Comparison of ENCODE assay signal across 8 cellular contexts in genomic region chr1:108828074-108828961, GRCh38. TPM values are rescaled to one million over a fixed set of nuclear protein-coding genes. Genes with fewer than 3 reads are reported as not detected.
DNase-seq lines count a peak whose midpoint lies in the region; ATAC-seq and TF ChIP-seq lines count a peak whose summit lies in the region.

No MANE protein-coding gene starts in this region.

- no peak overlapping the region for H3K4me3 ChIP-seq in heart right ventricle
- peak overlapping the region; percentile 20 for H3K4me3 ChIP-seq in psoas muscle
- H3K4me3 ChIP-seq in urinary bladder (ENCODE audit: low read depth, low read length) = no peak overlapping the region

- TF ChIP-seq CTCF in heart right ventricle (IDR thresholded peaks at IDR 0.05) (peak; percentile 59 to 90 (median 82)), psoas muscle (IDR thresholded peaks at IDR 0.05) (peak; percentile 85)

- intact Hi-C loops in heart right ventricle (cut with DNase I) (loop anchor here in 9 of 10 donors (1.0 to 5.0 kb wide), 7 partner anchors 48 to 284 kb away; partner anchors contain the start of genes ELAPOR1 (in 1 of the 9) and GPSM2 (in 1 of the 9)), psoas muscle (cut with DNase I) (loop anchor here (1.0 to 5.0 kb wide), 3 partner anchors 49 to 70 kb away; partner anchors contain the start of gene GPSM2 (in 1 of the 2))

- ATAC-seq in GM18517 (IDR thresholded peaks at IDR 0.05; ENCODE audit: unreplicated experiment) (peak; percentile 56), heart right ventricle (peak; percentile 57 to 80 (median 70)), psoas muscle (peak; percentile 45 to 72 (median 60))

- peak overlapping the region in 8 of 10 donors; percentile 32 to 54 (median 40) for H3K27ac ChIP-seq in heart right ventricle
- H3K27ac ChIP-seq in psoas muscle = peak overlapping the region; percentile 89
- peak overlapping the region; percentile 35 for H3K27ac ChIP-seq in urinary bladder (ENCODE audit: low read depth)

- WGBS in heart right ventricle, 2 donors = 25 to 26% methylated on average over 12 of the region's 12 CpGs
- WGBS in psoas muscle, 3 donors = 13 to 21% (median 16%) methylated on average over 12 of the region's 12 CpGs
- WGBS in urinary bladder = 26% methylated on average over 12 of the region's 12 CpGs

- H3K27me3 ChIP-seq in heart right ventricle (no peaks in the 10 kb centered on the region), psoas muscle (ENCODE audit: insufficient read depth in 3 of 3, low read length in 2 of 3) (no peaks in the 10 kb centered on the region)

- H3K4me1 ChIP-seq in heart right ventricle (peaks cover 0 to 39% (median 24%) of the 10 kb centered on the region in 9 donors), psoas muscle (peaks cover 34% of the 10 kb centered on the region), urinary bladder (ENCODE audit: insufficient read depth) (no peaks in the 10 kb centered on the region)

- DNase-seq in 8988T (peak; percentile 45), MV-4-11 (lab: John Stamatoyannopoulos, UW) (peak; percentile 43), SW 1271 (lab: John Stamatoyannopoulos, UW) (peak; percentile 27 to 73), amniotic epithelial cell (ENCODE audit: low read depth) (peak; percentile 68), heart right ventricle (peak; percentile 73 to 82), psoas muscle (peak; percentile 83 to 87)

- no peaks in the 10 kb centered on the region for H3K36me3 ChIP-seq in heart right ventricle
- no peaks in the 10 kb centered on the region for H3K36me3 ChIP-seq in psoas muscle (ENCODE audit: insufficient read depth in 1 of 2, low read depth in 1 of 2)
- H3K36me3 ChIP-seq in urinary bladder (ENCODE audit: insufficient read depth) = no peaks in the 10 kb centered on the region

- H3K9me3 ChIP-seq in heart right ventricle = peaks cover 0 to 8% (median 0%) of the 10 kb centered on the region in 11 donors
- H3K9me3 ChIP-seq in psoas muscle = no peaks in the 10 kb centered on the region

RNA-seq across cellular contexts. Expression of gene AKNAD1, which starts 28.6 kb away (rescaled TPM):
- total RNA-seq in heart right ventricle (not detected), psoas muscle (1 to 10 TPM in 2 of 4 donors, under 1 TPM in 2; 0.47 to 2.1 (median 0.91) TPM), urinary bladder (1.8 TPM)
- polyA plus RNA-seq in heart right ventricle (under 1 TPM; 0.06 to 0.15 TPM), psoas muscle (1 to 10 TPM in 1 of 3 donors, under 1 TPM in 2; 0.14 to 1.1 (median 0.51) TPM), urinary bladder (1.2 TPM)

RNA-seq across cellular contexts. Expression of gene GPSM2, which starts 48.5 kb away (rescaled TPM):
- total RNA-seq in heart right ventricle (1 to 10 TPM in 8 of 10 donors, under 1 TPM in 2; 0.66 to 6.4 (median 1.8) TPM), psoas muscle (10 to 100 TPM; 26.4 to 84.0 (median 55.9) TPM), urinary bladder (66.4 TPM)
- polyA plus RNA-seq in heart right ventricle (1 to 10 TPM; 1.3 to 3.2 TPM), psoas muscle (10 to 100 TPM in 2 of 3 donors, 1 to 10 TPM in 1; 3.5 to 36.0 (median 17.5) TPM), urinary bladder (5.6 TPM)

Comparison
In these comparisons a context has a peak if more than half of its experiments do, and no peak if none do; other contexts are left out.
1. H3K27ac ChIP-seq: peak in every context shown above with its lines; median percentile 89 in psoas muscle; 40 in heart right ventricle; 35 in urinary bladder.